ENCODE assay signal across 17 cellular contexts in the genomic region with DNA sequence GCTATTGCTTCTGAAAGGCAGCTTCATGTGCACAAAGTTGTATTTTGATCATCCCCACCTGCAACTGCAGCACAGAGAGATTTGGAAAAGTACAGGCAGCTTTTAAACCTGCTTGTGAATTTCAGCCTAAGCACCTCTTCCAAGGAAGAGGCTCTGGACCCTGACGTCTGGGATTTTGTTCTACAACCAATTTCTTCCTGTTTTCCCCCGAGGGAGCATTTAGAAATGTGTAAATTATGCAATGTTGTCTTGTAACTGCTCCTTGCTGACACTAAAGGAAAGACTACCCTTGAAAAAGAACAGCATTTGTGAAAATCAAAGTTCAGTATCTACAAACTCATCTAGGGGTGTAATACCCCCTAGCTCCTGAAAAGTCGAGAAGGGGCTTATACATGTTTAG. TPM values are rescaled to one million over a fixed set of nuclear protein-coding genes. Genes with fewer than 3 reads are reported as not detected.
A peak's percentile ranks its signal among the peaks of the same experiment; 100 is the strongest.
DNase-seq lines count a peak whose midpoint lies in the region; ATAC-seq and TF ChIP-seq lines count a peak whose summit lies in the region.
"Had no signal": no experiment of that assay in that cellular context is flagged by ENCODE, and none has a peak within 500 bp of the region (broad histone marks: within the 10 kb centered on the region; RNA-seq: fewer than 3 reads in every experiment).

No MANE protein-coding gene starts in this region.

- no peak for TF ChIP-seq POLR2A in uterus (IDR thresholded peaks at IDR 0.05)

- H3K27ac ChIP-seq in right atrium auricular region: peak overlapping the region; percentile 73 to 78
- H3K27ac ChIP-seq in VCaP: peak overlapping the region; percentile 72
- H3K27ac ChIP-seq in uterus: peak overlapping the region; percentile 50
- H3K27ac ChIP-seq: lower lobe of right lung had no signal

- H3K4me3 Mint-ChIP-seq in memory B cell: no peak overlapping the region
- no peak overlapping the region for H3K4me3 Mint-ChIP-seq in activated CD8-positive, alpha-beta T cell treated with anti-CD3 and anti-CD28 coated beads for 36 hours
- H3K4me3 Mint-ChIP-seq: activated naive CD8-positive, alpha-beta T cell treated with anti-CD3 and anti-CD28 coated beads, Interleukin-2, amount 50 U/mL, for 24 hours; naive thymus-derived CD8-positive, alpha-beta T cell; WTC11 had no signal

- H3K36me3 ChIP-seq in right atrium auricular region (no peaks in the 10 kb centered on the region), uterus (no peaks in the 10 kb centered on the region)
- H3K36me3 ChIP-seq: lower lobe of right lung had no signal

- H3K27me3 ChIP-seq in right atrium auricular region (no peaks in the 10 kb centered on the region), uterus (no peaks in the 10 kb centered on the region)

- ATAC-seq in memory B cell (ENCODE audit: low read depth): no peak
- ATAC-seq in activated CD8-positive, alpha-beta T cell treated with anti-CD3 and anti-CD28 coated beads for 36 hours: no peak
- ATAC-seq: activated naive CD8-positive, alpha-beta T cell treated with anti-CD3 and anti-CD28 coated beads, Interleukin-2, amount 50 U/mL, for 24 hours; lower lobe of right lung; naive thymus-derived CD8-positive, alpha-beta T cell; WTC11 had no signal

- no peaks in the 10 kb centered on the region for H3K36me3 Mint-ChIP-seq in memory B cell
- no peaks in the 10 kb centered on the region for H3K36me3 Mint-ChIP-seq in activated CD8-positive, alpha-beta T cell treated with anti-CD3 and anti-CD28 coated beads for 36 hours (ENCODE audit: low read depth)
- H3K36me3 Mint-ChIP-seq: naive thymus-derived CD8-positive, alpha-beta T cell; WTC11 had no signal

- DNase-seq in right atrium auricular region (ENCODE audit: low spot score) (no peak), cardiac septum (ENCODE audit: low spot score) (no peak), memory B cell (ENCODE audit: low spot score in 2 of 2) (no peak), uterus (no peak), NCI-H2227 treated with DMSO at 0.1 percent for 48 hours (lab: John Stamatoyannopoulos, UW) (no peak), globus pallidus (ENCODE audit: low spot score) (no peak)
- no peak for DNase-seq in activated CD8-positive, alpha-beta T cell treated with anti-CD3 and anti-CD28 coated beads for 36 hours
- DNase-seq: activated naive CD8-positive, alpha-beta T cell treated with anti-CD3 and anti-CD28 coated beads, Interleukin-2, amount 50 U/mL, for 24 hours; DMS 273 treated with DMSO at 0.1 percent for 48 hours; lower lobe of right lung; MM.1S; naive thymus-derived CD8-positive, alpha-beta T cell; NCI-H2081 treated with DMSO at 0.1 percent for 48 hours; NCI-H69; SW 1271 had no signal

- CTCF ChIA-PET in activated CD8-positive, alpha-beta T cell treated with anti-CD3 and anti-CD28 coated beads for 36 hours (lab: Charles Lee): interaction anchor here (1.3 kb wide), 1 partner anchor 14 kb away, joined by 3 read pairs; no protein-coding TSS in a partner anchor

- peak overlapping the region; percentile 28 for H3K27ac Mint-ChIP-seq in memory B cell
- no peak overlapping the region for H3K27ac Mint-ChIP-seq in activated CD8-positive, alpha-beta T cell treated with anti-CD3 and anti-CD28 coated beads for 36 hours
- H3K27ac Mint-ChIP-seq: activated naive CD8-positive, alpha-beta T cell treated with anti-CD3 and anti-CD28 coated beads, Interleukin-2, amount 50 U/mL, for 24 hours had no signal

- peaks cover 0 to 48% of the 10 kb centered on the region in 2 donors for H3K4me1 ChIP-seq in right atrium auricular region
- peaks cover 16 to 17% of the 10 kb centered on the region in 2 donors for H3K4me1 ChIP-seq in uterus

- H3K4me3 ChIP-seq in right atrium auricular region (no peak overlapping the region), uterus (no peak overlapping the region)
- H3K4me3 ChIP-seq: lower lobe of right lung had no signal

- no peaks in the 10 kb centered on the region for H3K27me3 Mint-ChIP-seq in memory B cell
- no peaks in the 10 kb centered on the region for H3K27me3 Mint-ChIP-seq in activated CD8-positive, alpha-beta T cell treated with anti-CD3 and anti-CD28 coated beads for 36 hours
- H3K27me3 Mint-ChIP-seq: activated naive CD8-positive, alpha-beta T cell treated with anti-CD3 and anti-CD28 coated beads, Interleukin-2, amount 50 U/mL, for 24 hours; naive thymus-derived CD8-positive, alpha-beta T cell had no signal

- H3K9me3 Mint-ChIP-seq in memory B cell: no peaks in the 10 kb centered on the region
- H3K9me3 Mint-ChIP-seq in activated CD8-positive, alpha-beta T cell treated with anti-CD3 and anti-CD28 coated beads for 36 hours: no peaks in the 10 kb centered on the region
- H3K9me3 Mint-ChIP-seq: activated naive CD8-positive, alpha-beta T cell treated with anti-CD3 and anti-CD28 coated beads, Interleukin-2, amount 50 U/mL, for 24 hours; naive thymus-derived CD8-positive, alpha-beta T cell; WTC11 had no signal

- peaks cover 48% of the 10 kb centered on the region for H3K4me1 Mint-ChIP-seq in memory B cell
- H3K4me1 Mint-ChIP-seq in activated CD8-positive, alpha-beta T cell treated with anti-CD3 and anti-CD28 coated beads for 36 hours (ENCODE audit: low read depth): peaks cover 58% of the 10 kb centered on the region

- POLR2A ChIA-PET in activated CD8-positive, alpha-beta T cell treated with anti-CD3 and anti-CD28 coated beads for 36 hours (lab: Charles Lee): interaction anchor here (1.0 to 2.1 kb wide), 5 partner anchors 12 to 86 kb away, joined by 3 to 11 read pairs (median 3); no protein-coding TSS in a partner anchor

- TF ChIP-seq CTCF in right atrium auricular region (IDR thresholded peaks at IDR 0.05) (no peak), VCaP (conservative IDR thresholded peaks at IDR 0.05) (no peak), uterus (IDR thresholded peaks at IDR 0.05) (no peak)
- no peak for TF ChIP-seq CTCF in activated CD8-positive, alpha-beta T cell treated with anti-CD3 and anti-CD28 coated beads for 36 hours (IDR thresholded peaks at IDR 0.05)

- H3K9me3 ChIP-seq in right atrium auricular region (no peaks in the 10 kb centered on the region), uterus (no peaks in the 10 kb centered on the region)
- H3K9me3 ChIP-seq: lower lobe of right lung had no signal

- intact Hi-C loops in cardiac septum (cut with DNase I): no loop called here
- intact Hi-C loops in uterus (cut with DNase I; ENCODE audit: low total_unique reads): no loop called here
- intact Hi-C loops in activated CD8-positive, alpha-beta T cell treated with anti-CD3 and anti-CD28 coated beads for 36 hours (cut with micrococcal nuclease): no loop called here

RNA-seq across cellular contexts. Expression of a gene that starts 15.4 kb away (rescaled TPM):
- total RNA-seq in right atrium auricular region (1 to 10 TPM; 5.2 to 5.9 TPM), cardiac septum (4.3 TPM), uterus (10 to 100 TPM in 1 of 4 donors, 1 to 10 TPM in 3; 1.5 to 13.5 (median 3.6) TPM)
- total RNA-seq in activated CD8-positive, alpha-beta T cell treated with anti-CD3 and anti-CD28 coated beads for 36 hours: 10 to 100 TPM; 14.2 to 19.3 TPM

RNA-seq across cellular contexts. Expression of a gene that starts 40.4 kb away (rescaled TPM):
- total RNA-seq in right atrium auricular region (10 to 100 TPM; 27.5 to 34.9 TPM), cardiac septum (26.7 TPM), uterus (10 to 100 TPM; 10.2 to 39.8 (median 19.8) TPM)
- 10 to 100 TPM; 60.1 to 62.4 TPM for total RNA-seq in activated CD8-positive, alpha-beta T cell treated with anti-CD3 and anti-CD28 coated beads for 36 hours

RNA-seq across cellular contexts. Expression of a gene that starts 47.3 kb away (rescaled TPM):
- 10 to 100 TPM; 50.9 to 56.7 TPM for total RNA-seq in right atrium auricular region
- total RNA-seq in cardiac septum: 47.0 TPM
- 100 to 1,000 TPM in 1 of 4 donors, 10 to 100 TPM in 3; 26.6 to 144 (median 85.0) TPM for total RNA-seq in uterus
- 10 to 100 TPM; 48.0 to 55.0 TPM for total RNA-seq in activated CD8-positive, alpha-beta T cell treated with anti-CD3 and anti-CD28 coated beads for 36 hours

RNA-seq across cellular contexts. Expression of a gene that starts 48.3 kb away (rescaled TPM):
- total RNA-seq in right atrium auricular region (10 to 100 TPM; 12.1 to 14.5 TPM), cardiac septum (13.1 TPM), uterus (1 to 10 TPM in 2 of 4 donors, not detected in 2; 3.5 to 5.0 TPM)
- 1 to 10 TPM; 1.2 to 1.8 TPM for total RNA-seq in activated CD8-positive, alpha-beta T cell treated with anti-CD3 and anti-CD28 coated beads for 36 hours
